Comparison of ENCODE assay signal across 18 cellular contexts in the genomic region with DNA sequence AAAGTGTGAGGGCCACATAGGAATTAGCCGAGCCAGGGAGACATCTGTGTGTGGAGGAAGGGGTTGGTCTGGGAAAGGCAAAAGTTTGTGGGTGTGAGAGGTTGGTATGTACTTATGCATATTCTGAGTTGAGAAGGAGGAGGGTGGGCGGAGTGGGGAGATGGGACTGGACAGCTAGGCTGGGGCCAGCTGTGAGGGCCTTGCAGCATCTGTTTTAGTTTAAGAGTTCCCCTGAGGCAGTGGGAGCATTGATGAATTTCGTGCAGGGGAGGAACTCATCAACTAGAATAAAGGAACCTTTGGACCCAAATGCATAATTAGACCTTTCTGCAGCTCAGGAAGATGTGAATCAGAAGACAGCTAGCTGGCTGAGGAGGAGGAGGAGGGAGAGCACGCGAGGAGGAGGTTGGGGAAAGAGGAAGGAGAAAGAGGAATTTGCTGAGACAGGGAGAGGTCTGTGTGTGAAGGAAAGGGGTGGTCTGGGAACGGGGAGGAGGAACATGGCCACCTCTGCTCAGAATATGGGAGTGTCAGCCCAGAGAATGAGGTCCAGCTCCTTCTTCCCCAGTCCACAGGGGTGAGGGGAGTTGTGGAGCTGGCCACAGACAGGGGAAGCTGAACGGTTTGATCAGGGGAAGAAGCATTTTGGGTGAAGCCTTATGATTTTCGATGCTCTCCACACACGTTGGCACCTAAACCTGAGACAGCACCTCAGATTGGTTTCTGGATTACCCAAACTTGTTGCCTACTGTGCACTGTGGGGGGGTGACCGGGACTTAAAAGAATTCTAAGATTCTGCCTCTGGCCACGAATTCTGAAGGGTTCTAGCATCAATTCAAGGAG. TPM values are rescaled to one million over a fixed set of nuclear protein-coding genes. Genes with fewer than 3 reads are reported as not detected.
DNase-seq lines count a peak whose midpoint lies in the region; ATAC-seq and TF ChIP-seq lines count a peak whose summit lies in the region.
"Had no signal": no experiment of that assay in that cellular context is flagged by ENCODE, and none has a peak within 500 bp of the region (broad histone marks: within the 10 kb centered on the region; RNA-seq: fewer than 3 reads in every experiment).

No MANE protein-coding gene starts in this region.

- H3K27ac ChIP-seq in HEK293 (ENCODE audit: extremely low read depth, low read depth, low read length), result no peak overlapping the region
- H3K27ac ChIP-seq in left lung, result peak overlapping the region in 1 of 2 donors; percentile 77
- H3K27ac ChIP-seq: ascending aorta, PC-9, tibial nerve had no signal

- H3K36me3 ChIP-seq in HEK293 (ENCODE audit: control insufficient read depth in 2 of 2, insufficient read depth in 1 of 2, low read length in 2 of 2) (no peaks in the 10 kb centered on the region), left lung (no peaks in the 10 kb centered on the region)
- H3K36me3 ChIP-seq: tibial nerve had no signal

- peak; percentile 81 for DNase-seq in AG09309 (ENCODE audit: low read depth)
- DNase-seq in SKM-1 (lab: John Stamatoyannopoulos, UW; ENCODE audit: unreplicated experiment), result peak; percentile 76
- DNase-seq in left lung, result no peak
- no peak for DNase-seq in stimulated activated CD4-positive, alpha-beta T cell treated with anti-CD3 and anti-CD28 coated beads, Interleukin-4, amount 100 ng/mL, for 24 hours
- no peak for DNase-seq in NCI-H1694 treated with DMSO at 0.1 percent for 48 hours (lab: John Stamatoyannopoulos, UW)
- DNase-seq in stimulated activated CD4-positive, alpha-beta T cell treated with anti-CD3 and anti-CD28 coated beads, Interleukin-12 subunit alpha, Interleukin-12 subunit beta, amount 100 ng/mL, for 4 hours, result no peak
- DNase-seq: activated CD4-positive, alpha-beta T cell treated with anti-CD3 and anti-CD28 coated beads, Interleukin-2, amount 50 U/mL, for 1 hour; dermis blood vessel endothelial cell; GOT3; mesenchymal stem cell; PC-9; T1000 had no signal

- no peaks in the 10 kb centered on the region for H3K27me3 ChIP-seq in left lung
- H3K27me3 ChIP-seq: ascending aorta, tibial nerve had no signal

- intact Hi-C loops in left lung (cut with DNase I), result no loop called here

- TF ChIP-seq CTCF in AG09309 (IDR thresholded peaks at IDR 0.05; ENCODE audit: control insufficient read depth, insufficient read depth, low read depth, low read length, missing control alignments) (no peak), HEK293 (tag by site-specific recombination; IDR thresholded peaks at IDR 0.05) (no peak), left lung (IDR thresholded peaks at IDR 0.05) (no peak)

- no peaks in the 10 kb centered on the region for H3K4me1 ChIP-seq in HEK293 (ENCODE audit: control insufficient read depth, insufficient read depth, low read length)
- H3K4me1 ChIP-seq in left lung, result peaks cover 0 to 42% of the 10 kb centered on the region in 2 donors
- H3K4me1 ChIP-seq: ascending aorta had no signal

- POLR2A ChIA-PET in HEK293 (lab: Yijun Ruan, JAX), result no interaction called here

- CTCF ChIA-PET in HEK293 (lab: Yijun Ruan, JAX), result interaction anchor here (0.6 to 12.9 kb wide), 10 partner anchors 8 to 398 kb away, joined by 3 to 169 read pairs (median 4); no protein-coding TSS in a partner anchor

- H3K4me3 ChIP-seq in AG09309 (ENCODE audit: control insufficient read depth, low read depth, low read length), result no peak overlapping the region
- H3K4me3 ChIP-seq in HEK293 (ENCODE audit: low read depth, low read length), result no peak overlapping the region
- H3K4me3 ChIP-seq in left lung, result no peak overlapping the region
- H3K4me3 ChIP-seq: ascending aorta, PC-9, tibial nerve had no signal

- H3K9me3 ChIP-seq in HEK293 (ENCODE audit: control insufficient read depth, insufficient read depth, low read depth, low read length) (no peaks in the 10 kb centered on the region), left lung (no peaks in the 10 kb centered on the region)
- H3K9me3 ChIP-seq: ascending aorta, tibial nerve had no signal

- ATAC-seq in left lung (peak; percentile 50), HG03097 (IDR thresholded peaks at IDR 0.05; ENCODE audit: low FRiP score, unreplicated experiment) (no peak)
- ATAC-seq: activated T-helper 17 cell treated with anti-CD3 and anti-CD28 coated beads, Interleukin-2, amount 50 U/mL, for 72 hours had no signal

TF ChIP-seq in HEK293, 187 proteins besides CTCF, POLR2A, EP300 and RAD21:
- peak; percentile 98 for TF ChIP-seq EGR2 (tag by site-specific recombination; IDR thresholded peaks at IDR 0.05; ENCODE audit: low read depth)
- 0 out of 2 replicates have a peak, but pooled peaks have one; percentile 24 for TF ChIP-seq SCRT2 (tag by site-specific recombination; IDR thresholded peaks at IDR 0.05)
- TF ChIP-seq ZFHX2 (tag by site-specific recombination; conservative IDR thresholded peaks at IDR 0.05), result peak; percentile 97
- no peak for TF ChIP-seq YY1 (tag by site-specific recombination; IDR thresholded peaks at IDR 0.05)

RNA-seq across cellular contexts. Expression of a gene that starts 27.8 kb away (rescaled TPM):
- total RNA-seq in left lung, result not detected
- total RNA-seq: activated T-helper 17 cell treated with anti-CD3 and anti-CD28 coated beads, Interleukin-2, amount 50 U/mL, for 72 hours; ascending aorta; dermis blood vessel endothelial cell; osteocyte; PC-9; tibial nerve had no signal

RNA-seq across cellular contexts. Expression of a gene that starts 31.8 kb away (rescaled TPM):
- 1 to 10 TPM; 1.3 to 2.1 TPM for total RNA-seq in left lung

RNA-seq across cellular contexts. Expression of a gene that starts 50.9 kb away (rescaled TPM):
- 10 to 100 TPM; 54.0 to 70.9 TPM for total RNA-seq in left lung

Comparison
In these comparisons a context has a peak if more than half of its experiments do, and no peak if none do; other contexts are left out.
1. DNase-seq: peak in AG09309 (single experiment) and SKM-1 (single experiment); none in left lung (0 of 2), stimulated activated CD4-positive, alpha-beta T cell treated with anti-CD3 and anti-CD28 coated beads, Interleukin-4, amount 100 ng/mL, for 24 hours (single experiment), NCI-H1694 treated with DMSO at 0.1 percent for 48 hours (single experiment) and stimulated activated CD4-positive, alpha-beta T cell treated with anti-CD3 and anti-CD28 coated beads, Interleukin-12 subunit alpha, Interleukin-12 subunit beta, amount 100 ng/mL, for 4 hours (single experiment).